9 cellular contexts compared by ENCODE assay signal in genomic region chr3:116691041-116691440, GRCh38. TPM values are rescaled to one million over a fixed set of nuclear protein-coding genes. Genes with fewer than 3 reads are reported as not detected.
"Had no signal": no experiment of that assay in that cellular context is flagged by ENCODE, and none has a peak within 500 bp of the region (broad histone marks: within the 10 kb centered on the region; RNA-seq: fewer than 3 reads in every experiment).

No MANE protein-coding gene starts in this region.

- H3K4me2 ChIP-seq: KMS-11 had no signal

- FAIRE-seq: HTR-8/SVneo, K562 had no signal

- DNase-seq: KBM-7, KG1 had no signal

- ATAC-seq: K562 had no signal

- H3K9ac ChIP-seq: KMS-11 had no signal

- H3K27ac ChIP-seq: HL-60, KMS-11 had no signal

- H3K4me3 ChIP-seq: K562 had no signal

RNA-seq across cellular contexts. Expression of gene TUSC7, which starts 18.5 kb away (rescaled TPM):
- total RNA-seq: HT-29, HT1080, K562 had no signal
- polyA plus RNA-seq: IgD-negative memory B cell, K562 had no signal
